ENCODE assay signal across 8 cellular contexts in genomic region chr4:8607603-8608481, GRCh38. TPM values are rescaled to one million over a fixed set of nuclear protein-coding genes. Genes with fewer than 3 reads are reported as not detected.
A peak's percentile ranks its signal among the peaks of the same experiment; 100 is the strongest.
DNase-seq lines count a peak whose midpoint lies in the region; ATAC-seq and TF ChIP-seq lines count a peak whose summit lies in the region.

No MANE protein-coding gene starts in this region.

- H3K9ac ChIP-seq in mesenchymal stem cell (ENCODE audit: low read length) = no peak overlapping the region

- no peak overlapping the region for H2AFZ ChIP-seq in mesenchymal stem cell (ENCODE audit: low read depth, low read length)

- DNase-seq in 8988T (peak; percentile 92), T-helper 17 cell (peak; percentile 17 to 24 (median 23)), MCF 10A (ENCODE audit: unreplicated experiment) (no peak), mesenchymal stem cell (peak; percentile 3), type B pancreatic cell (ENCODE audit: extremely low spot score, unreplicated experiment) (peak; percentile 86)

- no peak overlapping the region for H2BK12ac ChIP-seq in mesenchymal stem cell (ENCODE audit: low read length in 2 of 2)

- no peak overlapping the region for H3K27ac Mint-ChIP-seq in T-helper 17 cell
- H3K27ac Mint-ChIP-seq in MCF 10A (ENCODE audit: low read depth, unreplicated experiment) = no peak overlapping the region
- no peak overlapping the region for H3K27ac Mint-ChIP-seq in type B pancreatic cell

- POLR2A ChIA-PET in MCF 10A (lab: Yijun Ruan, JAX) = no interaction called here

- no peaks in the 10 kb centered on the region for H3K9me3 ChIP-seq in T-helper 17 cell (ENCODE audit: control insufficient read depth, low read length, poor library complexity, severe bottlenecking)
- H3K9me3 ChIP-seq in mesenchymal stem cell (ENCODE audit: control insufficient read depth, low read length) = no peaks in the 10 kb centered on the region

- H3K23ac ChIP-seq in mesenchymal stem cell (ENCODE audit: low read length in 2 of 2) = no peak overlapping the region

- H3K27me3 Mint-ChIP-seq in T-helper 17 cell (peaks cover 5% of the 10 kb centered on the region), MCF 10A (ENCODE audit: insufficient read depth, unreplicated experiment) (peaks cover 19% of the 10 kb centered on the region), type B pancreatic cell (peaks cover 6% of the 10 kb centered on the region)

- no peak overlapping the region for H4K8ac ChIP-seq in mesenchymal stem cell (ENCODE audit: low read length)

- H3K36me3 Mint-ChIP-seq in T-helper 17 cell (ENCODE audit: low read depth) = peaks cover 2% of the 10 kb centered on the region
- H3K36me3 Mint-ChIP-seq in MCF 10A (ENCODE audit: insufficient read depth, unreplicated experiment) = no peaks in the 10 kb centered on the region
- no peaks in the 10 kb centered on the region for H3K36me3 Mint-ChIP-seq in type B pancreatic cell

- no TSS peak for BruUV-seq in MCF 10A (replicated peaks; lab: Mats Ljungman, UMichigan)

- H3K4me1 Mint-ChIP-seq in T-helper 17 cell = peaks cover 7% of the 10 kb centered on the region
- peaks cover 5% of the 10 kb centered on the region for H3K4me1 Mint-ChIP-seq in MCF 10A (ENCODE audit: insufficient read depth, unreplicated experiment)
- H3K4me1 Mint-ChIP-seq in type B pancreatic cell (ENCODE audit: unreplicated experiment) = no peaks in the 10 kb centered on the region

- H2BK120ac ChIP-seq in mesenchymal stem cell (ENCODE audit: low read depth, low read length) = no peak overlapping the region

- TF ChIP-seq CTCF in GM12875 (IDR thresholded peaks at IDR 0.05; ENCODE audit: borderline replicate concordance, insufficient read depth, low read depth, low read length) = peak; percentile 98
- TF ChIP-seq CTCF in MCF 10A (IDR thresholded peaks at IDR 0.05; ENCODE audit: unreplicated experiment) = peak; percentile 98
- TF ChIP-seq CTCF in type B pancreatic cell (conservative IDR thresholded peaks at IDR 0.05) = peak; percentile 99

- no peak overlapping the region for H3K4ac ChIP-seq in mesenchymal stem cell (ENCODE audit: low read depth in 1 of 2, low read length in 2 of 2)

- H2AK5ac ChIP-seq in mesenchymal stem cell (ENCODE audit: low read length, severe bottlenecking) = no peak overlapping the region

- CTCF ChIA-PET in MCF 10A (lab: Yijun Ruan, JAX) = interaction anchor here (0.6 to 7.8 kb wide), 47 partner anchors 10 to 1311 kb away, joined by 3 to 102 read pairs (median 4); no protein-coding TSS in a partner anchor

- ATAC-seq in T-helper 17 cell (no peak), GM19023 (IDR thresholded peaks at IDR 0.05; ENCODE audit: unreplicated experiment) (no peak), HG02571 (IDR thresholded peaks at IDR 0.05; ENCODE audit: unreplicated experiment) (no peak)

- peaks cover 0 to 13% of the 10 kb centered on the region in 2 experiments for H3K27me3 ChIP-seq in mesenchymal stem cell (ENCODE audit: control insufficient read depth in 1 of 2, insufficient read depth in 1 of 2, low read length in 2 of 2)

- intact Hi-C loops in MCF 10A (cut with micrococcal nuclease) = loop anchor here (10.0 kb wide), 1 partner anchor 307 kb away; no protein-coding TSS in a partner anchor

- H3K79me1 ChIP-seq in mesenchymal stem cell (replicated peaks; ENCODE audit: low read length, poor library complexity, severe bottlenecking) = no peaks in the 10 kb centered on the region

- no peak overlapping the region for H4K91ac ChIP-seq in mesenchymal stem cell (ENCODE audit: low read length)

- H3K4me2 ChIP-seq in mesenchymal stem cell (ENCODE audit: low read length, poor library complexity, severe bottlenecking) = no peak overlapping the region

- H3K4me3 Mint-ChIP-seq in T-helper 17 cell (no peak overlapping the region), MCF 10A (ENCODE audit: unreplicated experiment) (no peak overlapping the region), type B pancreatic cell (no peak overlapping the region)

- peaks cover 4% of the 10 kb centered on the region for H3K4me1 ChIP-seq in mesenchymal stem cell (ENCODE audit: control insufficient read depth, insufficient read depth, low read depth, low read length)

- H3K4me3 ChIP-seq in GM12875 (ENCODE audit: low read depth, low read length) (no peak overlapping the region), mesenchymal stem cell (ENCODE audit: insufficient read depth in 1 of 2, low read depth in 1 of 2, low read length in 2 of 2) (no peak overlapping the region)

- no peak overlapping the region for H3K27ac ChIP-seq in mesenchymal stem cell (ENCODE audit: low read length, poor library complexity, severe bottlenecking)

- H3K18ac ChIP-seq in mesenchymal stem cell (ENCODE audit: low read depth in 1 of 2, low read length in 2 of 2) = no peak overlapping the region

- no peaks in the 10 kb centered on the region for H3K9me3 Mint-ChIP-seq in MCF 10A (ENCODE audit: unreplicated experiment)
- H3K9me3 Mint-ChIP-seq in type B pancreatic cell = no peaks in the 10 kb centered on the region

- no peak overlapping the region for H2BK15ac ChIP-seq in mesenchymal stem cell (ENCODE audit: low read depth, poor library complexity, severe bottlenecking)

- WGBS in mesenchymal stem cell = 17% methylated on average over 32 of the region's 42 CpGs

- H3K14ac ChIP-seq in mesenchymal stem cell (ENCODE audit: low read length in 2 of 2) = no peak overlapping the region

- H3K36me3 ChIP-seq in mesenchymal stem cell (ENCODE audit: control insufficient read depth in 1 of 2, insufficient read depth in 2 of 2, low read depth in 1 of 2, low read length in 2 of 2) = peaks cover 10 to 19% of the 10 kb centered on the region in 2 experiments

- no peak overlapping the region for H2BK5ac ChIP-seq in mesenchymal stem cell (ENCODE audit: low read depth, low read length, poor library complexity, severe bottlenecking)

RNA-seq across cellular contexts. Expression of gene CPZ, which starts 15.3 kb away (rescaled TPM):
- total RNA-seq in T-helper 17 cell (not detected), MCF 10A (2022) (not detected in 2 replicates), type B pancreatic cell (ENCODE audit: low replicate concordance) (4.9 and 12.6 TPM in 2 replicates)
- 10.1 TPM for polyA plus RNA-seq in mesenchymal stem cell (2013, experiment 1 of 2)
- 10.8 TPM for polyA plus RNA-seq in mesenchymal stem cell (2013, experiment 2 of 2)

RNA-seq across cellular contexts. Expression of gene GPR78, which starts 27.6 kb away (rescaled TPM):
- not detected for total RNA-seq in T-helper 17 cell
- not detected in 2 replicates for total RNA-seq in MCF 10A (2022)
- polyA plus RNA-seq in mesenchymal stem cell (2013, experiment 1 of 2) = 0.04 TPM
- 0.12 TPM for polyA plus RNA-seq in mesenchymal stem cell (2013, experiment 2 of 2)
- total RNA-seq in type B pancreatic cell (ENCODE audit: low replicate concordance) = 0.97 and 4.9 TPM in 2 replicates
